Comparison of ENCODE assay signal across 15 cellular contexts in the genomic region with DNA sequence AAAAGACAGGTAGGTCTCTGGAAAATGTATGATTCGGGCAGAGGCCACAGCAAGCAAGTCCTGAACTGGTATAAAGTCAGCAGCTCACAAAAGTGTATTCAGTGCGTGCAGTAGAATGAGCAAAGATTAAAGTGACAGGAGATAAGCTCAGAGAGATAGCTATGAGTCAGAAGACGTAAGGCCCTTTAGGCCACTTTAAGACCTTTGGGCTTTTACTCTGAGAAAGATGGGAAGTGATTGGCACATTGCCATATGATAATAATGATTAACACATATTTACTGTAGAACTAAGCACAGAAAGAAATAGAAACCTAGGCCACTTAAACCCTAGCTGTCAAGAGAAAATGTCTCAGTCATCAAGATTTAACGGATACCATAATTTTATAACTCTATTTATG. TPM values are rescaled to one million over a fixed set of nuclear protein-coding genes. Genes with fewer than 3 reads are reported as not detected.
DNase-seq lines count a peak whose midpoint lies in the region; ATAC-seq and TF ChIP-seq lines count a peak whose summit lies in the region.
"Had no signal": no experiment of that assay in that cellular context is flagged by ENCODE, and none has a peak within 500 bp of the region (broad histone marks: within the 10 kb centered on the region; RNA-seq: fewer than 3 reads in every experiment).

No MANE protein-coding gene starts in this region.

- DNase-seq in EH (ENCODE audit: low read depth) (peak; percentile 14), NCI-H226 (peak; percentile 61), erythroblast (lab: John Stamatoyannopoulos, UW) (peak; percentile 40 to 43), nephron progenitor cell (no peak), inferior parietal cortex (ENCODE audit: extremely low spot score) (no peak), neural progenitor cell (ENCODE audit: low spot score) (no peak)
- DNase-seq: activated naive CD4-positive, alpha-beta T cell treated with anti-CD3 and anti-CD28 coated beads, Interleukin-2, amount 50 U/mL, for 16 hours; CD4-positive, alpha-beta memory T cell; effector memory CD8-positive, alpha-beta T cell; left ventricle myocardium inferior; naive thymus-derived CD4-positive, alpha-beta T cell; retina; stimulated activated CD4-positive, alpha-beta T cell treated with anti-CD3 and anti-CD28 coated beads, Interleukin-1b, Interleukin-23, amount 100 ng/mL, for 48 hours had no signal

- no peaks in the 10 kb centered on the region for H3K79me2 ChIP-seq in neural progenitor cell (ENCODE audit: low read depth)

- H3K27ac Mint-ChIP-seq in nephron progenitor cell (peak overlapping the region; percentile 0), neural progenitor cell (no peak overlapping the region)
- H3K27ac Mint-ChIP-seq: effector memory CD8-positive, alpha-beta T cell had no signal

- H3K36me3 Mint-ChIP-seq in nephron progenitor cell (ENCODE audit: low read depth) (no peaks in the 10 kb centered on the region), neural progenitor cell (no peaks in the 10 kb centered on the region)

- no peaks in the 10 kb centered on the region for H3F3A ChIP-seq in neural progenitor cell (ENCODE audit: low read depth)

- H4K20me1 ChIP-seq in neural progenitor cell (ENCODE audit: low read depth), result peaks cover 4% of the 10 kb centered on the region

- no peak overlapping the region for H3K9ac ChIP-seq in neural progenitor cell

- no peaks in the 10 kb centered on the region for H3K9me3 ChIP-seq in neural progenitor cell (ENCODE audit: low read depth)
- H3K9me3 ChIP-seq: gastroesophageal sphincter, left ventricle myocardium inferior had no signal

- no peaks in the 10 kb centered on the region for H3K27me3 ChIP-seq in neural progenitor cell
- H3K27me3 ChIP-seq: gastroesophageal sphincter had no signal

- H3K4me2 ChIP-seq in neural progenitor cell, result no peak overlapping the region

- no peak for TF ChIP-seq CTCF in nephron progenitor cell (IDR thresholded peaks at IDR 0.05)
- no peak for TF ChIP-seq CTCF in neural progenitor cell (IDR thresholded peaks at IDR 0.05)

- H3K4me1 ChIP-seq in neural progenitor cell, result no peaks in the 10 kb centered on the region
- H3K4me1 ChIP-seq: gastroesophageal sphincter had no signal

- H3K4me3 Mint-ChIP-seq in nephron progenitor cell (no peak overlapping the region), neural progenitor cell (no peak overlapping the region)
- H3K4me3 Mint-ChIP-seq: CD4-positive, alpha-beta memory T cell; effector memory CD8-positive, alpha-beta T cell; naive thymus-derived CD4-positive, alpha-beta T cell had no signal

- H2AFZ ChIP-seq in neural progenitor cell (replicated peaks), result no peak overlapping the region

- no peak for ATAC-seq in HG03460 (IDR thresholded peaks at IDR 0.05; ENCODE audit: unreplicated experiment)
- ATAC-seq: effector memory CD8-positive, alpha-beta T cell; gastroesophageal sphincter; naive thymus-derived CD4-positive, alpha-beta T cell had no signal

- H3K4me1 Mint-ChIP-seq in nephron progenitor cell, result no peaks in the 10 kb centered on the region
- H3K4me1 Mint-ChIP-seq in neural progenitor cell, result no peaks in the 10 kb centered on the region

- H3K9me3 Mint-ChIP-seq in nephron progenitor cell (no peaks in the 10 kb centered on the region), neural progenitor cell (no peaks in the 10 kb centered on the region)
- H3K9me3 Mint-ChIP-seq: CD4-positive, alpha-beta memory T cell; effector memory CD8-positive, alpha-beta T cell; naive thymus-derived CD4-positive, alpha-beta T cell had no signal

- no peak for TF ChIP-seq POLR2A in erythroblast (IDR thresholded peaks at IDR 0.05; ENCODE audit: low read length)

- H3K36me3 ChIP-seq in neural progenitor cell, result no peaks in the 10 kb centered on the region
- H3K36me3 ChIP-seq: gastroesophageal sphincter, left ventricle myocardium inferior had no signal

- no peak overlapping the region for H3K27ac ChIP-seq in neural progenitor cell
- H3K27ac ChIP-seq: gastroesophageal sphincter, left ventricle myocardium inferior had no signal

- no peak overlapping the region for H3K4me3 ChIP-seq in neural progenitor cell
- H3K4me3 ChIP-seq: gastroesophageal sphincter, left ventricle myocardium inferior had no signal

- H3K27me3 Mint-ChIP-seq in nephron progenitor cell (ENCODE audit: low read depth, poor library complexity), result no peaks in the 10 kb centered on the region
- no peaks in the 10 kb centered on the region for H3K27me3 Mint-ChIP-seq in neural progenitor cell (ENCODE audit: insufficient read depth, low read depth)
- H3K27me3 Mint-ChIP-seq: CD4-positive, alpha-beta memory T cell; effector memory CD8-positive, alpha-beta T cell; naive thymus-derived CD4-positive, alpha-beta T cell had no signal

RNA-seq across cellular contexts. Expression of gene TBCK, which starts 51.7 kb away (rescaled TPM):
- total RNA-seq in neural progenitor cell (ENCODE audit: low replicate concordance), result 57.7 and 69.8 TPM in 2 replicates

RNA-seq across cellular contexts. Expression of gene AIMP1, which starts 52.0 kb away (rescaled TPM):
- 35.5 and 64.2 TPM in 2 replicates for total RNA-seq in neural progenitor cell (ENCODE audit: low replicate concordance)

Comparison
In these comparisons a context has a peak if more than half of its experiments do, and no peak if none do; other contexts are left out.
1. DNase-seq: peak in EH (single experiment), NCI-H226 (single experiment) and erythroblast (2 of 2); none in nephron progenitor cell (single experiment), inferior parietal cortex (single experiment) and neural progenitor cell (single experiment).